ENCODE assay signal across 37 cellular contexts in genomic region chr11:44707094-44707493, GRCh38. TPM values are rescaled to one million over a fixed set of nuclear protein-coding genes. Genes with fewer than 3 reads are reported as not detected.
"Had no signal": no experiment of that assay in that cellular context is flagged by ENCODE, and none has a peak within 500 bp of the region (broad histone marks: within the 10 kb centered on the region; RNA-seq: fewer than 3 reads in every experiment).

No MANE protein-coding gene starts in this region.

- H3K36me3 ChIP-seq: MG63 had no signal

- DNase-seq: Karpas-422, Kasumi-1, MG63, MM.1S, MV-4-11, NCI-H1048, NCI-H1092, NCI-H1092 treated with DMSO at 0.1 percent for 48 hours, NCI-H1105, NCI-H1105 treated with DMSO at 0.1 percent for 48 hours, NCI-H1417, NCI-H1417 treated with DMSO at 0.1 percent for 48 hours, NCI-H1436, NCI-H1436 treated with DMSO at 0.1 percent for 48 hours, NCI-H146, NCI-H1694, NCI-H1694 treated with DMSO at 0.1 percent for 48 hours, NCI-H187, NCI-H187 treated with DMSO at 0.1 percent for 48 hours, NCI-H1930, NCI-H2029, NCI-H2029 treated with DMSO at 0.1 percent for 48 hours, NCI-H2081, NCI-H2081 treated with DMSO at 0.1 percent for 48 hours, NCI-H2107, NCI-H2171, NCI-H2171 treated with DMSO at 0.1 percent for 48 hours, NCI-H2227 treated with DMSO at 0.1 percent for 48 hours, NCI-H226, NCI-H345, NCI-H446, NCI-H446 treated with DMSO at 0.1 percent for 48 hours, NCI-H510A, NCI-H510A treated with DMSO at 0.1 percent for 48 hours, NCI-H524 had no signal

- H3K27me3 ChIP-seq: MG63 had no signal

- H3K4me3 ChIP-seq: MG63 had no signal

RNA-seq across cellular contexts. Expression of gene TSPAN18, which starts 19.7 kb away (rescaled TPM):
- total RNA-seq: LHCN-M2, NCI-H460 had no signal
